Comparison of ENCODE assay signal across 10 cellular contexts in genomic region chr15:85404922-85405293, GRCh38. TPM values are rescaled to one million over a fixed set of nuclear protein-coding genes. Genes with fewer than 3 reads are reported as not detected.
DNase-seq lines count a peak whose midpoint lies in the region; ATAC-seq and TF ChIP-seq lines count a peak whose summit lies in the region.
"Had no signal": no experiment of that assay in that cellular context is flagged by ENCODE, and none has a peak within 500 bp of the region (broad histone marks: within the 10 kb centered on the region; RNA-seq: fewer than 3 reads in every experiment).

No MANE protein-coding gene starts in this region.

- WGBS in mammary epithelial cell (ENCODE audit: low coverage, missing lambda C conversion rate) = 46% methylated on average over 2 of the region's 2 CpGs

- no peak overlapping the region for H2AFZ ChIP-seq in mammary epithelial cell (ENCODE audit: low read depth, low read length)

- intact Hi-C loops in mammary epithelial cell (cut with micrococcal nuclease) = loop anchor here (1.0 kb wide), 1 partner anchor 27 kb away; no protein-coding TSS in a partner anchor
- intact Hi-C loops in naive thymus-derived CD4-positive, alpha-beta T cell (cut with micrococcal nuclease) = loop anchor here (2.0 to 10.0 kb wide), 4 partner anchors 22 to 300 kb away; no protein-coding TSS in a partner anchor

- POLR2A ChIA-PET in naive thymus-derived CD4-positive, alpha-beta T cell (lab: Charles Lee) = interaction anchor here (1.5 to 1.7 kb wide), 3 partner anchors 8 to 25 kb away, joined by 4 to 11 read pairs (median 5); partner anchors contain the start of gene AKAP13

- H3K9me3 Mint-ChIP-seq in naive thymus-derived CD4-positive, alpha-beta T cell = peaks cover 0 to 11% (median 0%) of the 10 kb centered on the region in 11 donors

- CTCF ChIA-PET in mammary epithelial cell (lab: Charles Lee; ENCODE audit: low non-redundant PET) = interaction anchor here (0.6 kb wide), 1 partner anchor 8 kb away, joined by 4 read pairs; no protein-coding TSS in a partner anchor
- CTCF ChIA-PET in naive thymus-derived CD4-positive, alpha-beta T cell (lab: Charles Lee) = interaction anchor here (0.9 to 3.1 kb wide), 5 partner anchors 9 to 111 kb away, joined by 3 to 20 read pairs (median 4); no protein-coding TSS in a partner anchor

- no peak overlapping the region for H3K4me3 ChIP-seq in BLaER1 treated with 17β-estradiol and CSF1 and Interleukin-3, amounts not matched to agents 10 nM and 100 nM
- H3K4me3 ChIP-seq in HUES48 (ENCODE audit: low read depth, low read length) = no peak overlapping the region
- H3K4me3 ChIP-seq in mammary epithelial cell (replicated peaks in 1 of 3; ENCODE audit: insufficient read depth in 1 of 3, low read depth in 2 of 3, low read length in 3 of 3) = no peak overlapping the region
- H3K4me3 ChIP-seq in naive thymus-derived CD4-positive, alpha-beta T cell (ENCODE audit: low read length) = no peak overlapping the region

- peak overlapping the region; percentile 7 to 65 (median 47); a peak in 17 of 22 replicates for H3K9ac ChIP-seq in BLaER1 treated with 17β-estradiol and CSF1 and Interleukin-3, amounts not matched to agents 10 nM and 100 nM
- no peak overlapping the region for H3K9ac ChIP-seq in HUES48 (ENCODE audit: low read depth, low read length)
- H3K9ac ChIP-seq in mammary epithelial cell (ENCODE audit: insufficient read depth, low read length) = no peak overlapping the region

- no peak for ATAC-seq in naive thymus-derived CD4-positive, alpha-beta T cell
- no peak for ATAC-seq in HG02852 (IDR thresholded peaks at IDR 0.05; ENCODE audit: unreplicated experiment)
- ATAC-seq: sciatic nerve had no signal

- peak overlapping the region; percentile 7 to 89 (median 49) for H3K27ac Mint-ChIP-seq in naive thymus-derived CD4-positive, alpha-beta T cell

- peaks cover 58 to 73% (median 69%) of the 10 kb centered on the region in 10 experiments for H3K4me1 ChIP-seq in BLaER1 treated with 17β-estradiol and CSF1 and Interleukin-3, amounts not matched to agents 10 nM and 100 nM
- H3K4me1 ChIP-seq in HUES48 (ENCODE audit: control insufficient read depth, insufficient read depth, low read length) (peaks cover 34% of the 10 kb centered on the region), mammary epithelial cell (ENCODE audit: insufficient read depth, low read length) (peaks cover 39% of the 10 kb centered on the region)
- peaks cover 28 to 45% of the 10 kb centered on the region in 2 donors for H3K4me1 ChIP-seq in naive thymus-derived CD4-positive, alpha-beta T cell (ENCODE audit: control insufficient read depth in 2 of 2, insufficient read depth in 2 of 2, low read length in 2 of 2)

- peaks cover 0 to 6% (median 0%) of the 10 kb centered on the region in 11 experiments; a peak in 2 of 22 replicates for H4K20me1 ChIP-seq in BLaER1 treated with 17β-estradiol and CSF1 and Interleukin-3, amounts not matched to agents 10 nM and 100 nM
- peaks cover 3% of the 10 kb centered on the region for H4K20me1 ChIP-seq in mammary epithelial cell (ENCODE audit: insufficient read depth, low read length)

- peaks cover 0 to 28% (median 18%) of the 10 kb centered on the region in 11 experiments; a peak in 17 of 22 replicates for H3K9me3 ChIP-seq in BLaER1 treated with 17β-estradiol and CSF1 and Interleukin-3, amounts not matched to agents 10 nM and 100 nM (replicated peaks in 1 of 11)
- no peaks in the 10 kb centered on the region for H3K9me3 ChIP-seq in HUES48 (ENCODE audit: control insufficient read depth, insufficient read depth, low read length)
- H3K9me3 ChIP-seq in mammary epithelial cell (replicated peaks; ENCODE audit: insufficient read depth, low read length) = no peaks in the 10 kb centered on the region
- H3K9me3 ChIP-seq in naive thymus-derived CD4-positive, alpha-beta T cell (ENCODE audit: control insufficient read depth in 2 of 3, low read length in 3 of 3) = no peaks in the 10 kb centered on the region

- no peaks in the 10 kb centered on the region for H3K27me3 Mint-ChIP-seq in naive thymus-derived CD4-positive, alpha-beta T cell

- peak; percentile 64 for DNase-seq in mammary epithelial cell
- no peak for DNase-seq in naive thymus-derived CD4-positive, alpha-beta T cell
- DNase-seq in NCI-H2196 treated with DMSO at 0.1 percent for 48 hours (lab: John Stamatoyannopoulos, UW; ENCODE audit: unreplicated experiment) = no peak
- DNase-seq in DMS114 treated with DMSO at 0.1 percent for 48 hours (lab: John Stamatoyannopoulos, UW; ENCODE audit: unreplicated experiment) = no peak
- DNase-seq in anterior cingulate cortex (lab: John Stamatoyannopoulos, UW) = no peak
- DNase-seq: NCI-H1436 treated with DMSO at 0.1 percent for 48 hours had no signal

- peak overlapping the region; percentile 66 to 91 (median 74) for H3K4me2 ChIP-seq in BLaER1 treated with 17β-estradiol and CSF1 and Interleukin-3, amounts not matched to agents 10 nM and 100 nM
- peak overlapping the region; percentile 28 for H3K4me2 ChIP-seq in mammary epithelial cell (ENCODE audit: insufficient read depth, low read depth, low read length)

- peaks cover 51 to 91% (median 84%) of the 10 kb centered on the region in 7 donors for H3K4me1 Mint-ChIP-seq in naive thymus-derived CD4-positive, alpha-beta T cell

- TF ChIP-seq CTCF in mammary epithelial cell (conservative IDR thresholded peaks at IDR 0.05 in 1 of 2, IDR thresholded peaks at IDR 0.05 in 1 of 2; ENCODE audit: extremely low read depth in 1 of 2, insufficient read depth in 1 of 2, low read depth in 1 of 2, low read length in 2 of 2) = no peak

- H3K4me3 Mint-ChIP-seq in naive thymus-derived CD4-positive, alpha-beta T cell = peak overlapping the region in 5 of 10 donors; percentile 1 to 30 (median 7)

- peak overlapping the region in 10 of 11 experiments; percentile 27 to 76 (median 70); a peak in 21 of 22 replicates for H3K27ac ChIP-seq in BLaER1 treated with 17β-estradiol and CSF1 and Interleukin-3, amounts not matched to agents 10 nM and 100 nM
- H3K27ac ChIP-seq in HUES48 (ENCODE audit: low read depth, low read length) = peak overlapping the region; percentile 77
- H3K27ac ChIP-seq in mammary epithelial cell (ENCODE audit: insufficient read depth, low read depth, low read length) = peak overlapping the region; percentile 39
- no peak overlapping the region for H3K27ac ChIP-seq in naive thymus-derived CD4-positive, alpha-beta T cell (ENCODE audit: low read depth, low read length)

- in situ Hi-C loops in mammary epithelial cell (cut with MboI; ENCODE audit: low sequenced_read_pairs in 2 of 2) = no loop called here

- H3K27me3 ChIP-seq in BLaER1 treated with 17β-estradiol and CSF1 and Interleukin-3, amounts not matched to agents 10 nM and 100 nM = no peaks in the 10 kb centered on the region
- H3K27me3 ChIP-seq in HUES48 (ENCODE audit: control insufficient read depth, insufficient read depth, low read length) (no peaks in the 10 kb centered on the region), mammary epithelial cell (ENCODE audit: insufficient read depth, low read length) (no peaks in the 10 kb centered on the region)
- H3K27me3 ChIP-seq in naive thymus-derived CD4-positive, alpha-beta T cell (ENCODE audit: control insufficient read depth in 2 of 2, insufficient read depth in 2 of 2, low read length in 2 of 2) = no peaks in the 10 kb centered on the region

- H3K36me3 ChIP-seq in BLaER1 treated with 17β-estradiol and CSF1 and Interleukin-3, amounts not matched to agents 10 nM and 100 nM = peaks cover 0 to 15% (median 0%) of the 10 kb centered on the region in 11 experiments; a peak in 5 of 22 replicates
- H3K36me3 ChIP-seq in HUES48 (ENCODE audit: control insufficient read depth, insufficient read depth, low read length) (no peaks in the 10 kb centered on the region), mammary epithelial cell (ENCODE audit: insufficient read depth, low read length) (no peaks in the 10 kb centered on the region)
- H3K36me3 ChIP-seq in naive thymus-derived CD4-positive, alpha-beta T cell (ENCODE audit: control insufficient read depth in 2 of 3, insufficient read depth in 3 of 3, low read length in 3 of 3) = no peaks in the 10 kb centered on the region

- peaks cover 0 to 10% (median 5%) of the 10 kb centered on the region in 5 donors for H3K36me3 Mint-ChIP-seq in naive thymus-derived CD4-positive, alpha-beta T cell

- peaks cover 99% of the 10 kb centered on the region for H3K79me2 ChIP-seq in mammary epithelial cell (ENCODE audit: insufficient read depth, low read length)

- dilution Hi-C loops in mammary epithelial cell (cut with HindIII; ENCODE audit: low sequenced_read_pairs) = no loop called here

- BruUV-seq in mammary epithelial cell (replicated peaks; lab: Mats Ljungman, UMichigan) = no TSS peak

RNA-seq across cellular contexts. Expression of gene AKAP13, which starts 24.5 kb away (rescaled TPM):
- total RNA-seq in mammary epithelial cell = 10 to 100 TPM; 58.2 to 71.4 TPM
- 8.8 TPM for polyA plus RNA-seq in mammary epithelial cell
- polyA minus RNA-seq in mammary epithelial cell = 88.3 TPM
- 100 to 1,000 TPM; 170 to 400 (median 241) TPM for total RNA-seq in naive thymus-derived CD4-positive, alpha-beta T cell
- polyA plus RNA-seq in naive thymus-derived CD4-positive, alpha-beta T cell = 100 to 1,000 TPM; 108 to 148 TPM

Comparison
In these comparisons a context has a peak if more than half of its experiments do, and no peak if none do; other contexts are left out.
1. H3K9ac ChIP-seq: peak in BLaER1 treated with 17β-estradiol and CSF1 and Interleukin-3, amounts not matched to agents 10 nM and 100 nM (11 of 11); none in HUES48 (single experiment) and mammary epithelial cell (single experiment).